In genomic region chr15:93866996-93867395, GRCh38 we compare ENCODE assay signal across 19 cellular contexts.
"Had no signal": no experiment of that assay in that cellular context is flagged by ENCODE, and none has a peak within 500 bp of the region (broad histone marks: within the 10 kb centered on the region; RNA-seq: fewer than 3 reads in every experiment).

No MANE protein-coding gene starts in this region.

- H3K27ac Mint-ChIP-seq: dendritic cell treated with granulocyte-macrophage colony-stimulating factor and Interleukin-4, amounts not matched to agents 40 ng/mL and 50 ng/mL, for 4 days; effector memory CD8-positive, alpha-beta T cell; naive thymus-derived CD4-positive, alpha-beta T cell had no signal

- H3K9me3 Mint-ChIP-seq: dendritic cell treated with granulocyte-macrophage colony-stimulating factor and Interleukin-4, amounts not matched to agents 40 ng/mL and 50 ng/mL, for 4 days; effector memory CD8-positive, alpha-beta T cell; neural crest cell had no signal

- H3K27ac ChIP-seq: ovary, sigmoid colon had no signal

- H3K27me3 Mint-ChIP-seq: dendritic cell treated with granulocyte-macrophage colony-stimulating factor and Interleukin-4, amounts not matched to agents 40 ng/mL and 50 ng/mL, for 4 days had no signal

- H3K4me3 Mint-ChIP-seq: dendritic cell treated with granulocyte-macrophage colony-stimulating factor and Interleukin-4, amounts not matched to agents 40 ng/mL and 50 ng/mL, for 4 days; effector memory CD8-positive, alpha-beta T cell; naive thymus-derived CD4-positive, alpha-beta T cell; neural crest cell had no signal

- DNase-seq: cerebellar nuclear complex; effector memory CD8-positive, alpha-beta T cell; esophagus squamous epithelium; foreskin fibroblast; hippocampal formation; left colon; mammary epithelial cell; naive thymus-derived CD4-positive, alpha-beta T cell; nucleus accumbens; ovary; sigmoid colon; small intestine; stimulated activated CD4-positive, alpha-beta T cell treated with anti-CD3 and anti-CD28 coated beads, Interleukin-2, amount 100 ng/mL, for 48 hours; stimulated activated naive CD4-positive, alpha-beta T cell treated with Interleukin-2 at 50 U/mL for 16 hours; trophoblast cell had no signal

- H3K36me3 ChIP-seq: esophagus squamous epithelium, gastroesophageal sphincter, ovary, sigmoid colon had no signal

- H3K4me1 ChIP-seq: gastroesophageal sphincter, sigmoid colon had no signal

- H3K27me3 ChIP-seq: esophagus squamous epithelium, gastroesophageal sphincter, ovary, sigmoid colon had no signal

- ATAC-seq: effector memory CD8-positive, alpha-beta T cell; gastroesophageal sphincter; left colon; naive thymus-derived CD4-positive, alpha-beta T cell had no signal

- FAIRE-seq: colon, small intestine had no signal

- H3K4me1 Mint-ChIP-seq: neural crest cell had no signal

- H3K4me3 ChIP-seq: esophagus squamous epithelium, gastroesophageal sphincter, ovary, sigmoid colon had no signal

- H3K9me3 ChIP-seq: esophagus squamous epithelium, gastroesophageal sphincter, ovary, sigmoid colon had no signal
